In the genomic region with DNA sequence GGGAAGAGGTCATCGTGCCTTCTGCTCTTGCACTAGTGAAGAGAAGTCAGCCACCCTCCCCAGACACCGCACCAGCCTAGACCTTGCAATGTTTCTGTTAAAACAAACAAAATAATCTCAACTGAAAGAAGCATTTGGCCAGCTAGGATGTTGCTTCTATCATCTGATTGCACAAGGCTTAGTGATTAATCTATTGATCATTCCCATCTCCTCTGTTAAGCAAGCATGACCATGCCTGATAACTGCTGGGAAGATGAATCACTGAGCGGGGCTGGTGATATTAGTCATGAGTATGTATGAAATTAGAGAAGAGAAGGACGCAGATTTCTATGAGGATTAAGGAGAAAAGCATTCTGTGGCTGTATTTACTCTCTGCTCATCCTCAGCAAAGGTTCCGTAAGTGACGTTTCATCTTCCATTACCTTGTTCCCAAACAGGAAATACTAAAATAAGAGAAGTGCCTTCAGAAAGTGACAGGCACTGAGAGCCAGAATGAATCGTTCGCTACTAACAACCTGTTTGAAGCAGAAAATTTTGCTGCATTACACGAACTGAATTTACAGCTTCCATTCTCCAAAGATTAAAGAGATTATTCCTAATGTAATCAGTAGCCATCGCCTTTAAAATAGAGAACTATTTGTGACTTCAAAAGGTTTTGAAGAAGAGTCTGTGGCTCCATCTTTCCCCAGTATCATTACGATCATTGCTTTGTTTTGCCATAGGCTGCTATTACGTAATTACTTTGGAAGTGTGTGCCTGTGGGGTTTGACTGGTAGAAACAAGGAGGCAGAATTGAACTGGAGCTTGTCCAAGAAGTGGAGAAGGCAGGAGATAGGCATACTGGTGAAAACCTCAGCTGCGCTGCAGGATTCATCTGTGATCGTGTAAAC, we compare ENCODE assay signal across 10 cellular contexts.
DNase-seq lines count a peak whose midpoint lies in the region; ATAC-seq, FAIRE-seq and TF ChIP-seq lines count a peak whose summit lies in the region.
"Had no signal": no experiment of that assay in that cellular context is flagged by ENCODE, and none has a peak within 500 bp of the region (broad histone marks: within the 10 kb centered on the region; RNA-seq: fewer than 3 reads in every experiment).

No MANE protein-coding gene starts in this region.

- H3K4me3 ChIP-seq in A549 (peak overlapping the region; percentile 25), foreskin fibroblast (ENCODE audit: low read depth in 1 of 2, low read length in 2 of 2) (peak overlapping the region; percentile 29 to 32), ovary (no peak overlapping the region)
- H3K4me3 ChIP-seq: transverse colon had no signal

- H3K27ac ChIP-seq in A549: peak overlapping the region; percentile 89 to 96
- no peak overlapping the region for H3K27ac ChIP-seq in ovary
- H3K27ac ChIP-seq: transverse colon had no signal

- peak; percentile 95 to 98 for TF ChIP-seq EP300 in A549 (IDR thresholded peaks at IDR 0.05)
- TF ChIP-seq EP300 in ovary (IDR thresholded peaks at IDR 0.05): no peak

- H3K9me3 ChIP-seq in A549 (peaks cover 7% of the 10 kb centered on the region; the same call in 1 of the 3 replicates), ovary (no peaks in the 10 kb centered on the region)
- H3K9me3 ChIP-seq: transverse colon had no signal

- 3% methylated on average over 14 of the region's 14 CpGs for WGBS in A549 (ENCODE audit: missing lambda C conversion rate)
- 53 to 65% (median 57%) methylated on average over 14 of the region's 14 CpGs for WGBS in ovary, 3 donors

- CTCF ChIA-PET in A549 (lab: Yijun Ruan, JAX): interaction anchor here (0.7 kb wide), 1 partner anchor 111 kb away, joined by 3 read pairs; no protein-coding TSS in a partner anchor

- FAIRE-seq in A549 (lab: Jason Lieb, UNC): peak; percentile 99

- DNase-seq in A549 (ENCODE audit: low read depth in 1 of 2, low spot score in 1 of 2) (peak; percentile 75 to 95), HS-5 (ENCODE audit: low read depth) (peak; percentile 100), SW480 (ENCODE audit: low spot score) (peak; percentile 26), foreskin fibroblast (peak; percentile 86 to 91), ovary (no peak), ecto neural progenitor cell (ENCODE audit: low spot score) (no peak)
- DNase-seq in activated effector memory CD4-positive, alpha-beta T cell treated with Interleukin-2 at 50 U/mL for 16 hours: no peak
- DNase-seq: stimulated activated CD4-positive, alpha-beta T cell treated with anti-CD3 and anti-CD28 coated beads, Interleukin-1b, Interleukin-23, amount 100 ng/mL, for 48 hours; transverse colon had no signal

- TF ChIP-seq CTCF in A549 (IDR thresholded peaks at IDR 0.05): no peak
- no peak for TF ChIP-seq CTCF in foreskin fibroblast (IDR thresholded peaks at IDR 0.05; ENCODE audit: low read depth, low read length)
- TF ChIP-seq CTCF in ovary (IDR thresholded peaks at IDR 0.05): no peak

- no peaks in the 10 kb centered on the region for H3K36me3 ChIP-seq in ovary
- H3K36me3 ChIP-seq: transverse colon had no signal

- TF ChIP-seq POLR2A in A549 (IDR thresholded peaks at IDR 0.05; ENCODE audit: low read length) (no peak), ovary (IDR thresholded peaks at IDR 0.05) (no peak)

- peak overlapping the region; percentile 96 for H3K4me2 ChIP-seq in A549

- intact Hi-C loops in ovary (cut with DNase I): no loop called here

- POLR2A ChIA-PET in A549 (lab: Yijun Ruan, JAX): interaction anchor here (1.2 kb wide), 1 partner anchor 272 kb away, joined by 3 read pairs; no protein-coding TSS in a partner anchor

- TF ChIP-seq RAD21 in A549 (conservative IDR thresholded peaks at IDR 0.05 in 1 of 2, IDR thresholded peaks at IDR 0.05 in 1 of 2): peak; percentile 36 to 63

- peak; percentile 93 to 95 for ATAC-seq in A549
- no peak for ATAC-seq in HG03095 (IDR thresholded peaks at IDR 0.05; ENCODE audit: unreplicated experiment)

- peaks cover 43% of the 10 kb centered on the region for H3K4me1 ChIP-seq in A549
- no peaks in the 10 kb centered on the region for H3K4me1 ChIP-seq in ovary (ENCODE audit: insufficient read depth)
- H3K4me1 ChIP-seq: transverse colon had no signal

- H3K27me3 ChIP-seq in ovary: no peaks in the 10 kb centered on the region
- H3K27me3 ChIP-seq: transverse colon had no signal

TF ChIP-seq in A549, 52 proteins besides CTCF, POLR2A, EP300 and RAD21 (continues in another document):
- TF ChIP-seq EHMT2 (IDR thresholded peaks at IDR 0.05; ENCODE audit: low read depth) (no peak), POLR2AphosphoS2 (conservative IDR thresholded peaks at IDR 0.05; ENCODE audit: low read length) (no peak), MAZ (IDR thresholded peaks at IDR 0.05; ENCODE audit: borderline replicate concordance, low read depth, low read length) (no peak), RARB (CRISPR knock-in tag; IDR thresholded peaks at IDR 0.05) (no peak), CEBPB (IDR thresholded peaks at IDR 0.05) (peak; percentile 99 to 100), EHF (CRISPR knock-in tag; IDR thresholded peaks at IDR 0.05) (no peak), KDM1A (IDR thresholded peaks at IDR 0.05; ENCODE audit: low read depth) (no peak), SREBF2 (IDR thresholded peaks at IDR 0.05) (no peak), MAFK (IDR thresholded peaks at IDR 0.05; ENCODE audit: partially characterized antibody) (peak; percentile 68), MAX (IDR thresholded peaks at IDR 0.05) (peak; percentile 88), HEYL (CRISPR knock-in tag; IDR thresholded peaks at IDR 0.05) (no peak), HOXB5 (CRISPR knock-in tag; IDR thresholded peaks at IDR 0.05) (peak; percentile 49; the same call in 1 of the 2 replicates), HOXA7 (CRISPR knock-in tag; IDR thresholded peaks at IDR 0.05) (no peak), RNF2 (IDR thresholded peaks at IDR 0.05; ENCODE audit: borderline replicate concordance, low read depth) (no peak)
- TF ChIP-seq, protein P1, sequence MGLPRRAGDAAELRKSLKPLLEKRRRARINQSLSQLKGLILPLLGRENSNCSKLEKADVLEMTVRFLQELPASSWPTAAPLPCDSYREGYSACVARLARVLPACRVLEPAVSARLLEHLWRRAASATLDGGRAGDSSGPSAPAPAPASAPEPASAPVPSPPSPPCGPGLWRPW (IDR thresholded peaks at IDR 0.05): peak; percentile 91
- TF ChIP-seq, protein P2, sequence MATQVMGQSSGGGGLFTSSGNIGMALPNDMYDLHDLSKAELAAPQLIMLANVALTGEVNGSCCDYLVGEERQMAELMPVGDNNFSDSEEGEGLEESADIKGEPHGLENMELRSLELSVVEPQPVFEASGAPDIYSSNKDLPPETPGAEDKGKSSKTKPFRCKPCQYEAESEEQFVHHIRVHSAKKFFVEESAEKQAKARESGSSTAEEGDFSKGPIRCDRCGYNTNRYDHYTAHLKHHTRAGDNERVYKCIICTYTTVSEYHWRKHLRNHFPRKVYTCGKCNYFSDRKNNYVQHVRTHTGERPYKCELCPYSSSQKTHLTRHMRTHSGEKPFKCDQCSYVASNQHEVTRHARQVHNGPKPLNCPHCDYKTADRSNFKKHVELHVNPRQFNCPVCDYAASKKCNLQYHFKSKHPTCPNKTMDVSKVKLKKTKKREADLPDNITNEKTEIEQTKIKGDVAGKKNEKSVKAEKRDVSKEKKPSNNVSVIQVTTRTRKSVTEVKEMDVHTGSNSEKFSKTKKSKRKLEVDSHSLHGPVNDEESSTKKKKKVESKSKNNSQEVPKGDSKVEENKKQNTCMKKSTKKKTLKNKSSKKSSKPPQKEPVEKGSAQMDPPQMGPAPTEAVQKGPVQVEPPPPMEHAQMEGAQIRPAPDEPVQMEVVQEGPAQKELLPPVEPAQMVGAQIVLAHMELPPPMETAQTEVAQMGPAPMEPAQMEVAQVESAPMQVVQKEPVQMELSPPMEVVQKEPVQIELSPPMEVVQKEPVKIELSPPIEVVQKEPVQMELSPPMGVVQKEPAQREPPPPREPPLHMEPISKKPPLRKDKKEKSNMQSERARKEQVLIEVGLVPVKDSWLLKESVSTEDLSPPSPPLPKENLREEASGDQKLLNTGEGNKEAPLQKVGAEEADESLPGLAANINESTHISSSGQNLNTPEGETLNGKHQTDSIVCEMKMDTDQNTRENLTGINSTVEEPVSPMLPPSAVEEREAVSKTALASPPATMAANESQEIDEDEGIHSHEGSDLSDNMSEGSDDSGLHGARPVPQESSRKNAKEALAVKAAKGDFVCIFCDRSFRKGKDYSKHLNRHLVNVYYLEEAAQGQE (IDR thresholded peaks at IDR 0.05): no peak
- TF ChIP-seq, protein P3, sequence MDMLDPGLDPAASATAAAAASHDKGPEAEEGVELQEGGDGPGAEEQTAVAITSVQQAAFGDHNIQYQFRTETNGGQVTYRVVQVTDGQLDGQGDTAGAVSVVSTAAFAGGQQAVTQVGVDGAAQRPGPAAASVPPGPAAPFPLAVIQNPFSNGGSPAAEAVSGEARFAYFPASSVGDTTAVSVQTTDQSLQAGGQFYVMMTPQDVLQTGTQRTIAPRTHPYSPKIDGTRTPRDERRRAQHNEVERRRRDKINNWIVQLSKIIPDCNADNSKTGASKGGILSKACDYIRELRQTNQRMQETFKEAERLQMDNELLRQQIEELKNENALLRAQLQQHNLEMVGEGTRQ (IDR thresholded peaks at IDR 0.05): no peak
- TF ChIP-seq, protein P4, sequence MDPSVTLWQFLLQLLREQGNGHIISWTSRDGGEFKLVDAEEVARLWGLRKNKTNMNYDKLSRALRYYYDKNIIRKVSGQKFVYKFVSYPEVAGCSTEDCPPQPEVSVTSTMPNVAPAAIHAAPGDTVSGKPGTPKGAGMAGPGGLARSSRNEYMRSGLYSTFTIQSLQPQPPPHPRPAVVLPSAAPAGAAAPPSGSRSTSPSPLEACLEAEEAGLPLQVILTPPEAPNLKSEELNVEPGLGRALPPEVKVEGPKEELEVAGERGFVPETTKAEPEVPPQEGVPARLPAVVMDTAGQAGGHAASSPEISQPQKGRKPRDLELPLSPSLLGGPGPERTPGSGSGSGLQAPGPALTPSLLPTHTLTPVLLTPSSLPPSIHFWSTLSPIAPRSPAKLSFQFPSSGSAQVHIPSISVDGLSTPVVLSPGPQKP (IDR thresholded peaks at IDR 0.05; ENCODE audit: low read depth, low read length): no peak
- TF ChIP-seq, protein P5, sequence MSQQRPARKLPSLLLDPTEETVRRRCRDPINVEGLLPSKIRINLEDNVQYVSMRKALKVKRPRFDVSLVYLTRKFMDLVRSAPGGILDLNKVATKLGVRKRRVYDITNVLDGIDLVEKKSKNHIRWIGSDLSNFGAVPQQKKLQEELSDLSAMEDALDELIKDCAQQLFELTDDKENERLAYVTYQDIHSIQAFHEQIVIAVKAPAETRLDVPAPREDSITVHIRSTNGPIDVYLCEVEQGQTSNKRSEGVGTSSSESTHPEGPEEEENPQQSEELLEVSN (IDR thresholded peaks at IDR 0.05; ENCODE audit: borderline replicate concordance, low read depth): no peak

Comparison
In these comparisons a context has a peak if more than half of its experiments do, and no peak if none do; other contexts are left out.
1. DNase-seq: peak in A549 (2 of 2), HS-5 (single experiment), SW480 (single experiment) and foreskin fibroblast (2 of 2); none in activated effector memory CD4-positive, alpha-beta T cell treated with Interleukin-2 at 50 U/mL for 16 hours (single experiment), ovary (0 of 5) and ecto neural progenitor cell (single experiment).
2. H3K27ac ChIP-seq: peak in A549 (2 of 2); none in ovary (0 of 2).